ENCODE assay signal across 8 cellular contexts in the genomic region with DNA sequence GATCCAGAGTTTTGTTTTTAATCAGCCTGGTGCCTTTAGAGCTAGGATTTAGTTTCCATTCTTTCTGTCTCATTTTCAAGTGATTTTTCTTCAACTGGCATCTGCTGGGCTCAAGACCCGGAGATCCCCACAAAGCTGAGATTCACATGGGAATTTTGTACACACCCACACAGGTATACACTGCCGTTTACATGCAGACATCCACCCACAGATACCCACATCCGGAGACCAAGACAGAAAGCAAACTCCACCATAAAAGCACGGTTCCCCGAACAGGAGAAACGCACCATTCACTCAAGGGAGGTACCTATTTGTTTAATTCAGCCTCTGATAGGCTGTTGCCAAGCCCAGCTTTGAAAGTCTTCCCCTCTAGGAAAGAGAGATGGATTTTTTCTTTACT.
A peak's percentile ranks its signal among the peaks of the same experiment; 100 is the strongest.
DNase-seq lines count a peak whose midpoint lies in the region; ATAC-seq and TF ChIP-seq lines count a peak whose summit lies in the region.
"Not testable (repeated sequence)": the region's sequence is repeated elsewhere in the genome, so short reads cannot be mapped to it uniquely, and the experiment has no call there.

No MANE protein-coding gene starts in this region.

- not testable (repeated sequence) for H3K4me1 Mint-ChIP-seq in CD4-positive, alpha-beta T cell (ENCODE audit: low read depth); activated CD4-positive, alpha-beta T cell treated with anti-CD3 and anti-CD28 coated beads, Interleukin-2, amount 10 ng/mL, durations not matched to agents 7 days and 5 days; stimulated activated memory B cell treated with anti-CD40 and anti-IgM and Interleukin-4, amounts not matched to agents 10 μg/mL and 1 μg/mL and 100 μg/mL, for 72 hours
- H3K4me1 Mint-ChIP-seq in activated T-cell treated with anti-CD3 and anti-CD28 coated beads, Interleukin-2, amount 50 U/mL, for 24 hours (ENCODE audit: low read depth), result peaks cover 20% of the 10 kb centered on the region

- H3K36me3 Mint-ChIP-seq in CD4-positive, alpha-beta T cell (ENCODE audit: low read depth); activated CD4-positive, alpha-beta T cell treated with anti-CD3 and anti-CD28 coated beads, Interleukin-2, amount 10 ng/mL, durations not matched to agents 7 days and 5 days (ENCODE audit: low read depth); activated T-cell treated with anti-CD3 and anti-CD28 coated beads, Interleukin-2, amount 50 U/mL, for 24 hours (ENCODE audit: low read depth); stimulated activated memory B cell treated with anti-CD40 and anti-IgM and Interleukin-4, amounts not matched to agents 10 μg/mL and 1 μg/mL and 100 μg/mL, for 72 hours: not testable (repeated sequence)

- H3K36me3 ChIP-seq in mammary epithelial cell (ENCODE audit: insufficient read depth, low read length), result not testable (repeated sequence)

- intact Hi-C loops in CD4-positive, alpha-beta T cell (cut with DNase I, micrococcal nuclease); mammary epithelial cell (cut with micrococcal nuclease): not testable (repeated sequence)

- H3K27ac ChIP-seq in CD4-positive, alpha-beta T cell (ENCODE audit: low read depth, low read length); mammary epithelial cell (ENCODE audit: insufficient read depth, low read depth, low read length): not testable (repeated sequence)

- not testable (repeated sequence) for H3K4me1 ChIP-seq in mammary epithelial cell (ENCODE audit: insufficient read depth, low read length)

- H3K4me2 ChIP-seq in mammary epithelial cell (ENCODE audit: insufficient read depth, low read depth, low read length), result peak overlapping the region; percentile 51

- not testable (repeated sequence) for BruUV-seq in mammary epithelial cell (replicated peaks; lab: Mats Ljungman, UMichigan)

- H3K9me3 ChIP-seq in CD4-positive, alpha-beta T cell (ENCODE audit: control insufficient read depth, low read length); mammary epithelial cell (replicated peaks; ENCODE audit: insufficient read depth, low read length): not testable (repeated sequence)

- not testable (repeated sequence) for ATAC-seq in CD4-positive, alpha-beta T cell (ENCODE audit: poor library complexity); stimulated activated memory B cell treated with anti-CD40 and anti-IgM and Interleukin-4, amounts not matched to agents 10 μg/mL and 1 μg/mL and 100 μg/mL, for 72 hours

- H2AFZ ChIP-seq in mammary epithelial cell (ENCODE audit: low read depth, low read length), result not testable (repeated sequence)

- H4K20me1 ChIP-seq in mammary epithelial cell (ENCODE audit: insufficient read depth, low read length), result not testable (repeated sequence)

- not testable (repeated sequence) for H3K27me3 Mint-ChIP-seq in CD4-positive, alpha-beta T cell; activated T-cell treated with anti-CD3 and anti-CD28 coated beads, Interleukin-2, amount 50 U/mL, for 24 hours
- peaks cover 10% of the 10 kb centered on the region for H3K27me3 Mint-ChIP-seq in activated CD4-positive, alpha-beta T cell treated with anti-CD3 and anti-CD28 coated beads, Interleukin-2, amount 10 ng/mL, durations not matched to agents 7 days and 5 days
- H3K27me3 Mint-ChIP-seq in stimulated activated memory B cell treated with anti-CD40 and anti-IgM and Interleukin-4, amounts not matched to agents 10 μg/mL and 1 μg/mL and 100 μg/mL, for 72 hours, result peaks cover 17% of the 10 kb centered on the region

- H3K79me2 ChIP-seq in mammary epithelial cell (ENCODE audit: insufficient read depth, low read length), result not testable (repeated sequence)

- in situ Hi-C loops in mammary epithelial cell (cut with MboI; ENCODE audit: low sequenced_read_pairs in 2 of 2), result not testable (repeated sequence)

- not testable (repeated sequence) for H3K9me3 Mint-ChIP-seq in CD4-positive, alpha-beta T cell; activated CD4-positive, alpha-beta T cell treated with anti-CD3 and anti-CD28 coated beads, Interleukin-2, amount 10 ng/mL, durations not matched to agents 7 days and 5 days; activated T-cell treated with anti-CD3 and anti-CD28 coated beads, Interleukin-2, amount 50 U/mL, for 24 hours; stimulated activated memory B cell treated with anti-CD40 and anti-IgM and Interleukin-4, amounts not matched to agents 10 μg/mL and 1 μg/mL and 100 μg/mL, for 72 hours

- H3K27ac Mint-ChIP-seq in CD4-positive, alpha-beta T cell, result peak overlapping the region; percentile 93
- peak overlapping the region; percentile 82 for H3K27ac Mint-ChIP-seq in activated CD4-positive, alpha-beta T cell treated with anti-CD3 and anti-CD28 coated beads, Interleukin-2, amount 10 ng/mL, durations not matched to agents 7 days and 5 days
- peak overlapping the region; percentile 96 for H3K27ac Mint-ChIP-seq in activated T-cell treated with anti-CD3 and anti-CD28 coated beads, Interleukin-2, amount 50 U/mL, for 24 hours
- H3K27ac Mint-ChIP-seq in stimulated activated memory B cell treated with anti-CD40 and anti-IgM and Interleukin-4, amounts not matched to agents 10 μg/mL and 1 μg/mL and 100 μg/mL, for 72 hours, result peak overlapping the region; percentile 52

- 0% methylated on average over 3 of the region's 6 CpGs for WGBS in mammary epithelial cell (ENCODE audit: low coverage, missing lambda C conversion rate)

- CTCF ChIA-PET in CD4-positive, alpha-beta T cell (lab: Charles Lee); activated CD4-positive, alpha-beta T cell treated with anti-CD3 and anti-CD28 coated beads, Interleukin-2, amount 10 ng/mL, durations not matched to agents 7 days and 5 days (lab: Charles Lee); mammary epithelial cell (lab: Charles Lee; ENCODE audit: low non-redundant PET): not testable (repeated sequence)

- H3K27me3 ChIP-seq in CD4-positive, alpha-beta T cell (ENCODE audit: control insufficient read depth, insufficient read depth, low read length); mammary epithelial cell (ENCODE audit: insufficient read depth, low read length): not testable (repeated sequence)

- DNase-seq in CD4-positive, alpha-beta T cell, result peak in 6 of 10 experiments; percentile 8 to 23 (median 12)
- DNase-seq in SW480 (ENCODE audit: low spot score) (peak; percentile 58), mammary epithelial cell (peak; percentile 33)
- peak; percentile 11 for DNase-seq in activated CD4-positive, alpha-beta T cell treated with anti-CD3 and anti-CD28 coated beads, Interleukin-2, amount 10 ng/mL, durations not matched to agents 7 days and 5 days
- DNase-seq in activated T-cell treated with anti-CD3 and anti-CD28 coated beads, Interleukin-2, amount 50 U/mL, for 24 hours, result not testable (repeated sequence)
- DNase-seq in activated naive CD4-positive, alpha-beta T cell treated with Interleukin-2 at 50 U/mL for 16 hours, result peak; percentile 60
- peak in 2 of 3 donors; percentile 14 to 23 for DNase-seq in stimulated activated CD4-positive, alpha-beta T cell treated with anti-CD3 and anti-CD28 coated beads, Interleukin-12 subunit alpha, Interleukin-12 subunit beta, amount 100 ng/mL, for 48 hours (ENCODE audit: low read depth in 2 of 3, low spot score in 1 of 3)

- H3K4me3 Mint-ChIP-seq in CD4-positive, alpha-beta T cell, result peak overlapping the region; percentile 38
- peak overlapping the region; percentile 48 for H3K4me3 Mint-ChIP-seq in activated CD4-positive, alpha-beta T cell treated with anti-CD3 and anti-CD28 coated beads, Interleukin-2, amount 10 ng/mL, durations not matched to agents 7 days and 5 days
- peak overlapping the region; percentile 63 for H3K4me3 Mint-ChIP-seq in activated T-cell treated with anti-CD3 and anti-CD28 coated beads, Interleukin-2, amount 50 U/mL, for 24 hours
- H3K4me3 Mint-ChIP-seq in stimulated activated memory B cell treated with anti-CD40 and anti-IgM and Interleukin-4, amounts not matched to agents 10 μg/mL and 1 μg/mL and 100 μg/mL, for 72 hours, result not testable (repeated sequence)

- TF ChIP-seq CTCF in CD4-positive, alpha-beta T cell (IDR thresholded peaks at IDR 0.05); mammary epithelial cell (conservative IDR thresholded peaks at IDR 0.05 in 1 of 2, IDR thresholded peaks at IDR 0.05 in 1 of 2; ENCODE audit: extremely low read depth in 1 of 2, insufficient read depth in 1 of 2, low read depth in 1 of 2, low read length in 2 of 2): not testable (repeated sequence)

- POLR2A ChIA-PET in CD4-positive, alpha-beta T cell (lab: Charles Lee); activated CD4-positive, alpha-beta T cell treated with anti-CD3 and anti-CD28 coated beads, Interleukin-2, amount 10 ng/mL, durations not matched to agents 7 days and 5 days (lab: Charles Lee): not testable (repeated sequence)

- not testable (repeated sequence) for H3K9ac ChIP-seq in mammary epithelial cell (ENCODE audit: insufficient read depth, low read length)

- not testable (repeated sequence) for H3K4me3 ChIP-seq in mammary epithelial cell (replicated peaks in 1 of 3; ENCODE audit: insufficient read depth in 1 of 3, low read depth in 2 of 3, low read length in 3 of 3)

- dilution Hi-C loops in mammary epithelial cell (cut with HindIII; ENCODE audit: low sequenced_read_pairs), result not testable (repeated sequence)
